In genomic region chr1:67583462-67583950, GRCh38 we compare ENCODE assay signal across 1 cellular context.
TF ChIP-seq lines count a peak whose summit lies in the region.

No MANE protein-coding gene starts in this region.

TF ChIP-seq in HepG2, 621 proteins besides CTCF, POLR2A, EP300 and RAD21 (continued from another document):
- no peak for TF ChIP-seq HMGXB3 (CRISPR knock-in tag; IDR thresholded peaks at IDR 0.05; ENCODE audit: borderline replicate concordance)
TF ChIP-seq in HepG2: peak in this region for 0.
